ENCODE assay signal across 12 cellular contexts in genomic region chr10:124145109-124145860, GRCh38. TPM values are rescaled to one million over a fixed set of nuclear protein-coding genes. Genes with fewer than 3 reads are reported as not detected.
A peak's percentile ranks its signal among the peaks of the same experiment; 100 is the strongest.
DNase-seq lines count a peak whose midpoint lies in the region; ATAC-seq lines count a peak whose summit lies in the region.
"Had no signal": no experiment of that assay in that cellular context is flagged by ENCODE, and none has a peak within 500 bp of the region (broad histone marks: within the 10 kb centered on the region; RNA-seq: fewer than 3 reads in every experiment).

No MANE protein-coding gene starts in this region.

- H3K36me3 ChIP-seq in skeletal muscle tissue (ENCODE audit: control insufficient read depth in 3 of 3, insufficient read depth in 3 of 3, low read length in 3 of 3) = no peaks in the 10 kb centered on the region
- H3K36me3 ChIP-seq in effector memory CD4-positive, alpha-beta T cell (ENCODE audit: control insufficient read depth, insufficient read depth, low read length) = no peaks in the 10 kb centered on the region
- H3K36me3 ChIP-seq: esophagus muscularis mucosa, prostate gland had no signal

- ATAC-seq in GM18502 (IDR thresholded peaks at IDR 0.05; ENCODE audit: poor library complexity, unreplicated experiment) = no peak

- H3K4me1 ChIP-seq in skeletal muscle tissue (ENCODE audit: control insufficient read depth in 3 of 3, insufficient read depth in 3 of 3, low read length in 3 of 3) = peaks cover 5 to 28% (median 9%) of the 10 kb centered on the region in 3 donors
- no peaks in the 10 kb centered on the region for H3K4me1 ChIP-seq in effector memory CD4-positive, alpha-beta T cell (ENCODE audit: control insufficient read depth, insufficient read depth, low read length, poor library complexity, severe bottlenecking)
- H3K4me1 ChIP-seq: prostate gland had no signal

- WGBS in adipose tissue, 3 donors = 52 to 73% (median 60%) methylated on average over 11 of the region's 11 CpGs

- peak overlapping the region; percentile 0 for H3K27ac ChIP-seq in adipose tissue (ENCODE audit: low read depth, low read length)
- peak overlapping the region; percentile 62 for H3K27ac ChIP-seq in skeletal muscle tissue (ENCODE audit: low read depth, low read length)
- H3K27ac ChIP-seq in effector memory CD4-positive, alpha-beta T cell (ENCODE audit: insufficient read depth, low read length, poor library complexity, severe bottlenecking) = no peak overlapping the region
- H3K27ac ChIP-seq: prostate gland had no signal

- H3K27me3 ChIP-seq in skeletal muscle tissue (ENCODE audit: control insufficient read depth in 3 of 3, insufficient read depth in 3 of 3, low read length in 3 of 3) = no peaks in the 10 kb centered on the region
- H3K27me3 ChIP-seq in effector memory CD4-positive, alpha-beta T cell (replicated peaks; ENCODE audit: control insufficient read depth, insufficient read depth, low read length, poor library complexity, severe bottlenecking) = no peaks in the 10 kb centered on the region
- H3K27me3 ChIP-seq: esophagus muscularis mucosa had no signal

- H3K9me3 ChIP-seq in skeletal muscle tissue (ENCODE audit: control insufficient read depth in 3 of 3, low read length in 3 of 3) = no peaks in the 10 kb centered on the region
- H3K9me3 ChIP-seq in effector memory CD4-positive, alpha-beta T cell (ENCODE audit: control insufficient read depth, low read length) = no peaks in the 10 kb centered on the region
- H3K9me3 ChIP-seq: esophagus muscularis mucosa, prostate gland had no signal

- DNase-seq in LHCN-M2 (ENCODE audit: low read depth) (peak; percentile 95), iris pigment epithelial cell (ENCODE audit: low read depth) (peak; percentile 49), GOT3 (lab: John Stamatoyannopoulos, UW) (no peak)
- DNase-seq in effector memory CD4-positive, alpha-beta T cell = no peak
- no peak for DNase-seq in activated CD8-positive, alpha-beta memory T cell treated with anti-CD3 and anti-CD28 coated beads, Interleukin-2, amount 50 U/mL, for 48 hours
- DNase-seq: activated naive CD4-positive, alpha-beta T cell treated with anti-CD3 and anti-CD28 coated beads, Interleukin-2, amount 10 ng/mL, durations not matched to agents 7 days and 5 days; NCI-H1930 had no signal

- no peak overlapping the region for H3K9ac ChIP-seq in skeletal muscle tissue (ENCODE audit: low read depth in 1 of 3, low read length in 3 of 3)

- H3K4me3 ChIP-seq in skeletal muscle tissue (ENCODE audit: low read length in 3 of 3) = no peak overlapping the region
- no peak overlapping the region for H3K4me3 ChIP-seq in effector memory CD4-positive, alpha-beta T cell (ENCODE audit: insufficient read depth, low read depth, low read length, poor library complexity, severe bottlenecking)
- H3K4me3 ChIP-seq: esophagus muscularis mucosa, prostate gland had no signal

RNA-seq across cellular contexts. Expression of gene CHST15, which starts 51.9 kb away (rescaled TPM):
- total RNA-seq in LHCN-M2 (2014; rRNA removed) (27.1 and 40.2 TPM in 2 replicates), skeletal muscle tissue (19.3 TPM)
- 16.3 TPM for polyA plus RNA-seq in LHCN-M2 (2012)
- 10 to 100 TPM in 2 of 3 donors, 1 to 10 TPM in 1; 4.1 to 11.0 (median 10.1) TPM for polyA plus RNA-seq in adipose tissue

Comparison
In these comparisons a context has a peak if more than half of its experiments do, and no peak if none do; other contexts are left out.
1. DNase-seq: peak in LHCN-M2 (single experiment) and iris pigment epithelial cell (single experiment); none in effector memory CD4-positive, alpha-beta T cell (0 of 3), GOT3 (single experiment) and activated CD8-positive, alpha-beta memory T cell treated with anti-CD3 and anti-CD28 coated beads, Interleukin-2, amount 50 U/mL, for 48 hours (single experiment).